In the genomic region with DNA sequence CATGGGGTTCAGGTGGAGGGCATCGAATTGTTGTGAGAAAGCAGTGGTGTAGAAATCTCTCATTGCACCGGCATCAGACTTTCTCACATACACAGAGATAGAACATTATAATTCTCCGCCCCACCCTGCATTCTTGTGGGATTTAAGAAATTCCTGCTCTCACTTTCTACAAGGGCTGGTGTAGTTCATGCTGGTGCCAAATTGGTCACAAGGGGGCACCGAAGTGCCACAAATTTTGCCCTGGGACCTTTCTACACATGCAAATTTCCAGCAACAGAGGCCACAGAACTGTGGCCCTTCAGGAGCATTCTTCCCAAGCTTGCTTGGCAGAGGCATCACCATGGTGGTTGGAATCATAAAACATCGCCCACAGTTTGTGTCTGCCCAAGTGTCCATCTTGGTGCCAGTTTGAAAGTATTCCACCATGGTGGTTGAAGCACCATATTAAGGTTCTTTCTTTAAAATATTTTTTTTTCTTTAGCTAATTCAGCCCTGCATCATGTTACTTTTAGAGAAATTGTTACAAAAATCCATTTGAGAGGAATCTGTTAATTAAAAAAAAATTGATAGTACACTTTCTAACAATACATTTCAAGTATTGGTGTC, we compare ENCODE assay signal across 9 cellular contexts.
DNase-seq lines count a peak whose midpoint lies in the region; ATAC-seq and TF ChIP-seq lines count a peak whose summit lies in the region.
"Had no signal": no experiment of that assay in that cellular context is flagged by ENCODE, and none has a peak within 500 bp of the region (broad histone marks: within the 10 kb centered on the region; RNA-seq: fewer than 3 reads in every experiment).

No MANE protein-coding gene starts in this region.

- CTCF ChIA-PET in MCF 10A (lab: Yijun Ruan, JAX) = interaction anchor here (0.6 to 3.1 kb wide), 26 partner anchors 8 to 1882 kb away, joined by 3 to 23 read pairs (median 3); no protein-coding TSS in a partner anchor

- no peak overlapping the region for H3K27ac ChIP-seq in left lung

- intact Hi-C loops in MCF 10A (cut with micrococcal nuclease) = loop anchor here (1.0 to 10.0 kb wide), 7 partner anchors 191 to 1788 kb away; no protein-coding TSS in a partner anchor
- intact Hi-C loops in left lung (cut with DNase I) = no loop called here

- H3K4me1 ChIP-seq in left lung = no peaks in the 10 kb centered on the region

- H3K36me3 Mint-ChIP-seq in MCF 10A (ENCODE audit: insufficient read depth, unreplicated experiment) (no peaks in the 10 kb centered on the region), type B pancreatic cell (no peaks in the 10 kb centered on the region)

- no peaks in the 10 kb centered on the region for H3K27me3 Mint-ChIP-seq in MCF 10A (ENCODE audit: insufficient read depth, unreplicated experiment)
- no peaks in the 10 kb centered on the region for H3K27me3 Mint-ChIP-seq in type B pancreatic cell
- H3K27me3 Mint-ChIP-seq: dendritic cell treated with granulocyte-macrophage colony-stimulating factor and Interleukin-4, amounts not matched to agents 40 ng/mL and 50 ng/mL, for 4 days had no signal

- POLR2A ChIA-PET in MCF 10A (lab: Yijun Ruan, JAX) = interaction anchor here (0.5 kb wide), 1 partner anchor 1358 kb away, joined by 5 read pairs; no protein-coding TSS in a partner anchor

- DNase-seq in DMS 273 (lab: John Stamatoyannopoulos, UW; ENCODE audit: unreplicated experiment) = peak; percentile 70
- DNase-seq in DMS 273 treated with DMSO at 0.1 percent for 48 hours (lab: John Stamatoyannopoulos, UW) = no peak
- DNase-seq in NOMO-1 treated with DMSO at 0.1 percent for 48 hours (lab: John Stamatoyannopoulos, UW; ENCODE audit: unreplicated experiment) = peak; percentile 11
- peak; percentile 81 for DNase-seq in MCF 10A (ENCODE audit: unreplicated experiment)
- peak in 1 of 2 donors; percentile 52 for DNase-seq in left lung
- DNase-seq in type B pancreatic cell (ENCODE audit: extremely low spot score, unreplicated experiment) = peak; percentile 67

- BruUV-seq in MCF 10A (replicated peaks; lab: Mats Ljungman, UMichigan) = no TSS peak

- H3K27ac Mint-ChIP-seq in MCF 10A (ENCODE audit: low read depth, unreplicated experiment) = no peak overlapping the region
- H3K27ac Mint-ChIP-seq in type B pancreatic cell = no peak overlapping the region
- H3K27ac Mint-ChIP-seq: dendritic cell treated with granulocyte-macrophage colony-stimulating factor and Interleukin-4, amounts not matched to agents 40 ng/mL and 50 ng/mL, for 4 days had no signal

- ATAC-seq in GM19438 (IDR thresholded peaks at IDR 0.05; ENCODE audit: low read depth, unreplicated experiment) (peak; percentile 71), HG03521 (IDR thresholded peaks at IDR 0.05; ENCODE audit: unreplicated experiment) (peak; percentile 60), left lung (peak; percentile 85)

- TF ChIP-seq CTCF in MCF 10A (IDR thresholded peaks at IDR 0.05; ENCODE audit: unreplicated experiment) (peak; percentile 69), left lung (IDR thresholded peaks at IDR 0.05) (peak; percentile 17 to 46), type B pancreatic cell (conservative IDR thresholded peaks at IDR 0.05) (peak; percentile 85)

- H3K9me3 Mint-ChIP-seq in MCF 10A (ENCODE audit: unreplicated experiment) (no peaks in the 10 kb centered on the region), type B pancreatic cell (no peaks in the 10 kb centered on the region)
- H3K9me3 Mint-ChIP-seq: dendritic cell treated with granulocyte-macrophage colony-stimulating factor and Interleukin-4, amounts not matched to agents 40 ng/mL and 50 ng/mL, for 4 days had no signal

- H3K4me3 ChIP-seq in left lung = no peak overlapping the region

- H3K4me1 Mint-ChIP-seq in MCF 10A (ENCODE audit: insufficient read depth, unreplicated experiment) (peaks cover 6% of the 10 kb centered on the region), type B pancreatic cell (ENCODE audit: unreplicated experiment) (peaks cover 3% of the 10 kb centered on the region)

- H3K36me3 ChIP-seq in left lung = no peaks in the 10 kb centered on the region

- H3K4me3 Mint-ChIP-seq in MCF 10A (ENCODE audit: unreplicated experiment) (no peak overlapping the region), type B pancreatic cell (no peak overlapping the region)
- H3K4me3 Mint-ChIP-seq: dendritic cell treated with granulocyte-macrophage colony-stimulating factor and Interleukin-4, amounts not matched to agents 40 ng/mL and 50 ng/mL, for 4 days had no signal

- no peaks in the 10 kb centered on the region for H3K27me3 ChIP-seq in left lung

- H3K9me3 ChIP-seq in left lung = no peaks in the 10 kb centered on the region

Comparison
In these comparisons a context has a peak if more than half of its experiments do, and no peak if none do; other contexts are left out.
1. CTCF ChIP-seq: peak in every context shown above with its lines; median percentile 85 in type B pancreatic cell; 69 in MCF 10A; 32 in left lung.